13 cellular contexts compared by ENCODE assay signal in genomic region chr21:26096494-26096893, GRCh38.
DNase-seq lines count a peak whose midpoint lies in the region; ATAC-seq and TF ChIP-seq lines count a peak whose summit lies in the region.
"Had no signal": no experiment of that assay in that cellular context is flagged by ENCODE, and none has a peak within 500 bp of the region (broad histone marks: within the 10 kb centered on the region; RNA-seq: fewer than 3 reads in every experiment).

No MANE protein-coding gene starts in this region.

- TF ChIP-seq CTCF in HL-60 (IDR thresholded peaks at IDR 0.05; ENCODE audit: insufficient read depth, low read length) (no peak), mesothelial cell of epicardium (IDR thresholded peaks at IDR 0.05; ENCODE audit: unreplicated experiment) (no peak), smooth muscle cell (IDR thresholded peaks at IDR 0.05; ENCODE audit: borderline replicate concordance, insufficient read depth, poor library complexity, severe bottlenecking) (no peak), transverse colon (IDR thresholded peaks at IDR 0.05) (no peak)
- TF ChIP-seq CTCF in CD8-positive, alpha-beta T cell (IDR thresholded peaks at IDR 0.05) = no peak

- in situ Hi-C loops in transverse colon (cut with MboI; ENCODE audit: low pct_ligation_motif_present in 1 of 4, low pct_unique_long_range_greater_than_20kb in 1 of 4, low sequenced_read_pairs in 3 of 4) = no loop called here

- H3K36me3 ChIP-seq in smooth muscle cell (ENCODE audit: low read depth) (no peaks in the 10 kb centered on the region), transverse colon (no peaks in the 10 kb centered on the region)
- H3K36me3 ChIP-seq in CD8-positive, alpha-beta T cell (ENCODE audit: insufficient read depth, low read length) = no peaks in the 10 kb centered on the region
- H3K36me3 ChIP-seq: BE2C had no signal

- no peaks in the 10 kb centered on the region for H3K27me3 Mint-ChIP-seq in central memory CD8-positive, alpha-beta T cell
- no peaks in the 10 kb centered on the region for H3K27me3 Mint-ChIP-seq in mesothelial cell of epicardium (ENCODE audit: low read depth)
- no peaks in the 10 kb centered on the region for H3K27me3 Mint-ChIP-seq in CD8-positive, alpha-beta T cell (ENCODE audit: low read depth)
- H3K27me3 Mint-ChIP-seq: CD4-positive, alpha-beta memory T cell had no signal

- DNase-seq in HL-60 (ENCODE audit: low read depth in 1 of 2, low spot score in 1 of 2) (no peak), mesothelial cell of epicardium (ENCODE audit: low spot score in 2 of 2, unreplicated experiment in 2 of 2) (no peak), smooth muscle cell (lab: John Stamatoyannopoulos, UW; ENCODE audit: unreplicated experiment) (no peak), transverse colon (no peak), NCI-H69 (lab: John Stamatoyannopoulos, UW) (no peak)
- DNase-seq in central memory CD8-positive, alpha-beta T cell (ENCODE audit: low spot score in 2 of 2) = no peak
- DNase-seq in CD8-positive, alpha-beta T cell = no peak
- DNase-seq: CD4-positive, alpha-beta memory T cell; COR-L47; GF-D8; HCEC 1CT had no signal

- no peak overlapping the region for H3K4me2 ChIP-seq in smooth muscle cell

- no peaks in the 10 kb centered on the region for H3K9me3 ChIP-seq in smooth muscle cell (replicated peaks; ENCODE audit: low read depth)
- no peaks in the 10 kb centered on the region for H3K9me3 ChIP-seq in CD8-positive, alpha-beta T cell (ENCODE audit: low read length)
- no peaks in the 10 kb centered on the region for H3K9me3 ChIP-seq in transverse colon
- H3K9me3 ChIP-seq: BE2C had no signal

- H3K4me3 ChIP-seq in HL-60 (replicated peaks; ENCODE audit: insufficient read depth, low read length) (no peak overlapping the region), smooth muscle cell (no peak overlapping the region), transverse colon (no peak overlapping the region)
- no peak overlapping the region for H3K4me3 ChIP-seq in CD8-positive, alpha-beta T cell (ENCODE audit: low read depth, low read length)

- CTCF ChIA-PET in CD8-positive, alpha-beta T cell (lab: Charles Lee) = no interaction called here

- 89% methylated on average over 10 of the region's 10 CpGs for WGBS in smooth muscle cell (ENCODE audit: low lambda C conversion rate)
- WGBS in transverse colon (ENCODE audit: low coverage in 1 of 2), 2 donors = 90 to 94% methylated on average over 5 to 10 of the region's 10 CpGs

- H3K36me3 Mint-ChIP-seq in central memory CD8-positive, alpha-beta T cell (ENCODE audit: insufficient read depth) = peaks cover 1% of the 10 kb centered on the region
- peaks cover 5% of the 10 kb centered on the region for H3K36me3 Mint-ChIP-seq in mesothelial cell of epicardium
- no peaks in the 10 kb centered on the region for H3K36me3 Mint-ChIP-seq in CD8-positive, alpha-beta T cell

- no peak for ATAC-seq in central memory CD8-positive, alpha-beta T cell (replicated peaks; ENCODE audit: extremely low read depth, poor library complexity, severe bottlenecking)
- ATAC-seq in CD8-positive, alpha-beta T cell = no peak

- H3K27ac Mint-ChIP-seq in central memory CD8-positive, alpha-beta T cell (ENCODE audit: low read depth) = peak overlapping the region; percentile 46
- peak overlapping the region; percentile 64 for H3K27ac Mint-ChIP-seq in mesothelial cell of epicardium
- no peak overlapping the region for H3K27ac Mint-ChIP-seq in CD8-positive, alpha-beta T cell

- no peak overlapping the region for H2AFZ ChIP-seq in smooth muscle cell (ENCODE audit: low read depth)

- TF ChIP-seq EP300 in transverse colon (IDR thresholded peaks at IDR 0.05; ENCODE audit: low read depth) = no peak

- H3K4me1 Mint-ChIP-seq in central memory CD8-positive, alpha-beta T cell = no peaks in the 10 kb centered on the region
- peaks cover 43% of the 10 kb centered on the region for H3K4me1 Mint-ChIP-seq in mesothelial cell of epicardium
- no peaks in the 10 kb centered on the region for H3K4me1 Mint-ChIP-seq in CD8-positive, alpha-beta T cell (ENCODE audit: low read depth)

- H4K20me1 ChIP-seq in smooth muscle cell (ENCODE audit: low read depth) = peaks cover 96% of the 10 kb centered on the region

- POLR2A ChIA-PET in CD8-positive, alpha-beta T cell (lab: Charles Lee) = no interaction called here

- peaks cover 30% of the 10 kb centered on the region for H3K4me1 ChIP-seq in smooth muscle cell (ENCODE audit: low read depth)
- no peaks in the 10 kb centered on the region for H3K4me1 ChIP-seq in CD8-positive, alpha-beta T cell (ENCODE audit: insufficient read depth, low read length)
- H3K4me1 ChIP-seq in transverse colon = peaks cover 0 to 8% (median 2%) of the 10 kb centered on the region in 4 donors

- TF ChIP-seq POLR2A in transverse colon (IDR thresholded peaks at IDR 0.05) = no peak

- peaks cover 12% of the 10 kb centered on the region for H3F3A ChIP-seq in smooth muscle cell (ENCODE audit: low read depth)

- peak overlapping the region; percentile 14 for H3K27ac ChIP-seq in HL-60 (replicated peaks)
- peak overlapping the region; percentile 61 for H3K27ac ChIP-seq in smooth muscle cell (ENCODE audit: low read depth)
- no peak overlapping the region for H3K27ac ChIP-seq in CD8-positive, alpha-beta T cell (ENCODE audit: low read depth, low read length)
- H3K27ac ChIP-seq in transverse colon = no peak overlapping the region
- H3K27ac ChIP-seq: C4-2B had no signal

- no peak overlapping the region for H3K4me3 Mint-ChIP-seq in central memory CD8-positive, alpha-beta T cell
- H3K4me3 Mint-ChIP-seq in mesothelial cell of epicardium = no peak overlapping the region
- no peak overlapping the region for H3K4me3 Mint-ChIP-seq in CD8-positive, alpha-beta T cell
- H3K4me3 Mint-ChIP-seq: CD4-positive, alpha-beta memory T cell had no signal

- no peaks in the 10 kb centered on the region for H3K27me3 ChIP-seq in HL-60 (ENCODE audit: insufficient read depth, poor library complexity, severe bottlenecking)
- no peaks in the 10 kb centered on the region for H3K27me3 ChIP-seq in smooth muscle cell (ENCODE audit: low read depth)
- H3K27me3 ChIP-seq in CD8-positive, alpha-beta T cell (ENCODE audit: insufficient read depth, low read length) = no peaks in the 10 kb centered on the region
- no peaks in the 10 kb centered on the region for H3K27me3 ChIP-seq in transverse colon
- H3K27me3 ChIP-seq: BE2C had no signal

- peaks cover under 1% of the 10 kb centered on the region for H3K9me3 Mint-ChIP-seq in central memory CD8-positive, alpha-beta T cell
- no peaks in the 10 kb centered on the region for H3K9me3 Mint-ChIP-seq in mesothelial cell of epicardium
- H3K9me3 Mint-ChIP-seq in CD8-positive, alpha-beta T cell = no peaks in the 10 kb centered on the region

- intact Hi-C loops in CD8-positive, alpha-beta T cell (cut with DNase I, micrococcal nuclease) = no loop called here
- intact Hi-C loops in transverse colon (cut with DNase I; ENCODE audit: low total_unique reads) = no loop called here

- peaks cover 95% of the 10 kb centered on the region for H3K79me2 ChIP-seq in smooth muscle cell (ENCODE audit: low read depth)

- no peak overlapping the region for H3K9ac ChIP-seq in smooth muscle cell (ENCODE audit: low read depth)

Comparison
In these comparisons a context has a peak if more than half of its experiments do, and no peak if none do; other contexts are left out.
1. H3K27ac ChIP-seq: peak in HL-60 (single experiment) and smooth muscle cell (single experiment); none in CD8-positive, alpha-beta T cell (single experiment) and transverse colon (0 of 4).